ENCODE assay signal across 8 cellular contexts in the genomic region with DNA sequence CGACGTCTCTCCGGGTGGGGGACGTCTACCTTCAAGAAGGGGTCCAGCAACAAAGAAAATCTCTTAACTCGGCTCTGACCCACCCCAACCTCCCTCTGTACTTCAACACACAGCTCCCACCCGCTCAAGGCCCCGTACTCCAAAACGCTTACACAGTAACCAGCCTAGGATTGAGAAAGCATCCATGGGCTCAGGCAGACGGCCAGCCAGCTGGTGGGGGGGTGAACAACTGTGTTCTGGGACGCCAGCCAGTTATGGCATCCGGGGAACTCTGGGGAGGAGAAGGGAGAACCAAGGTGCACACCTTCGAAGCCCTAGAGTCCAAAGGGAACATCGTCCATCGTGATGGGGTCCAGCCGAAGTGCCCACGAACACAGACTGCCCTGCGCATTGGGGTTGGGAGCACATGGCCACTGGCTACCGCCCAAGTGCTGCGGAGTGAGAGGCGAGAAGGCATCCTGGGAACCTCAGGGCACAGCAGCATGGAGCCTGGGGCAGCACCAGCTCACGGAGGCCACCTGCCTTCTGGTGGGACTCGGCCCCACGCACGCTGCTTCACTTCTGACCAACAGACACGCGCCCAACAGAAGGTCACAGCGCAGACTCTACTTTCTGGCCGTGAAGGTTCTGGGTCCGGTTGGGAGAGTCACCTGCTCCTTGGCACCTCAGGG. TPM values are rescaled to one million over a fixed set of nuclear protein-coding genes. Genes with fewer than 3 reads are reported as not detected.
A peak's percentile ranks its signal among the peaks of the same experiment; 100 is the strongest.
DNase-seq lines count a peak whose midpoint lies in the region; ATAC-seq and TF ChIP-seq lines count a peak whose summit lies in the region.

No MANE protein-coding gene starts in this region.

- H3K27ac ChIP-seq in C4-2B, result peak overlapping the region; percentile 68
- H3K27ac ChIP-seq in SJCRH30, result no peak overlapping the region

- H3K4me1 Mint-ChIP-seq in osteocyte (ENCODE audit: unreplicated experiment), result peaks cover 68% of the 10 kb centered on the region

- DNase-seq in SJCRH30 (peak; percentile 52 to 54), fibroblast of gingiva (ENCODE audit: low read depth) (peak; percentile 88), osteocyte (ENCODE audit: extremely low spot score, unreplicated experiment) (no peak), 8988T (no peak), NCI-H2081 (lab: John Stamatoyannopoulos, UW) (no peak), T-helper 9 cell (no peak)

- TF ChIP-seq CTCF in C4-2B (conservative IDR thresholded peaks at IDR 0.05) (no peak), osteocyte (IDR thresholded peaks at IDR 0.05) (no peak)

- peak overlapping the region; percentile 67 for H3K27ac Mint-ChIP-seq in osteocyte (ENCODE audit: unreplicated experiment)

- H3K27me3 ChIP-seq in SJCRH30, result no peaks in the 10 kb centered on the region

- H3K9me3 Mint-ChIP-seq in osteocyte (ENCODE audit: unreplicated experiment), result no peaks in the 10 kb centered on the region

- no peaks in the 10 kb centered on the region for H3K27me3 Mint-ChIP-seq in osteocyte (ENCODE audit: unreplicated experiment)

- no peaks in the 10 kb centered on the region for H3K9me3 ChIP-seq in SJCRH30 (replicated peaks)

- H3K36me3 ChIP-seq in SJCRH30, result peaks cover 60% of the 10 kb centered on the region

- peaks cover 6% of the 10 kb centered on the region; the same call in 1 of the 2 replicates for H3K4me1 ChIP-seq in SJCRH30

- H3K36me3 Mint-ChIP-seq in osteocyte (ENCODE audit: unreplicated experiment), result peaks cover 33% of the 10 kb centered on the region

- H3K4me3 Mint-ChIP-seq in osteocyte (ENCODE audit: unreplicated experiment), result no peak overlapping the region

- no peak for ATAC-seq in GM21737 (IDR thresholded peaks at IDR 0.05; ENCODE audit: unreplicated experiment)

- no peak overlapping the region for H3K4me3 ChIP-seq in SJCRH30

RNA-seq across cellular contexts. Expression of a gene that starts 14.3 kb away (rescaled TPM):
- 11.0 and 13.2 TPM in 2 replicates for total RNA-seq in SJCRH30 (2014; rRNA removed; shearing (Covaris generic))
- 12.9 and 18.1 TPM in 2 replicates for total RNA-seq in osteocyte

RNA-seq across cellular contexts. Expression of a gene that starts 30.4 kb away (rescaled TPM):
- total RNA-seq in SJCRH30 (2014; rRNA removed; shearing (Covaris generic)), result 70.5 and 88.7 TPM in 2 replicates
- total RNA-seq in osteocyte, result 118 and 124 TPM in 2 replicates

RNA-seq across cellular contexts. Expression of a gene that starts 30.5 kb away (rescaled TPM):
- 23.5 and 24.6 TPM in 2 replicates for total RNA-seq in SJCRH30 (2014; rRNA removed; shearing (Covaris generic))
- total RNA-seq in osteocyte, result 50.8 and 57.9 TPM in 2 replicates

Comparison
In these comparisons a context has a peak if more than half of its experiments do, and no peak if none do; other contexts are left out.
1. DNase-seq: peak in SJCRH30 (2 of 2) and fibroblast of gingiva (single experiment); none in osteocyte (single experiment), 8988T (single experiment), NCI-H2081 (0 of 2) and T-helper 9 cell (single experiment).